9 cellular contexts compared by ENCODE assay signal in the genomic region with DNA sequence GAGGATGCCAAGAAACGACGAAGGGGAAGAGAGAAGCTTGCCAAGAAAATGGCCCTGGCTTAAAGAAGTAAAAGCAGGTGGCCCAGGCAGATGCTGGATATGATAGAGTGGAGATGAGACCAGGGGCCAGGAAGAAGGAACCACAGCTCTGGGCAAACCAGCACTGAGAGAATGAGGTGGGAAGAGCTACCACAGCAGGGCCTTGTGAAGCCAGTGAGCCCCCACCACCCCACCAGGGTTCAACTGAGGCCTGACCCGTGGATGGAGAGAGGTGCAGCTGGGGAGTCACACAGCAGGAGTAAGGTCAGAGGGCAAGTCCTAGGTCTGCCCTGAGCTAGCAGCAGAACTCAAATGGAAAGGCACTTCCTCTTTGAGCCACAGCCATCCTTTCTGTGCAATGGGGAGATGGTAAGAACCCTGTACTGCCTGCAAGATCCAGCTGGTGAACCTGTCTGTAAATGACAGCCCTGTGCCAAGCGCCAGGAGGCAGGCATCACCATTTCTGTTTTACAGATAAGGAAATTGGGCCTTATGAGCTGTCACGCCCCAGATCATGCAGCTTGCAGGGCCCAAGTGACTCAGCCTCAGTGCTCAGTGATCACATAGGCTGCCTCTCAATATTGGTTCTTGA. TPM values are rescaled to one million over a fixed set of nuclear protein-coding genes. Genes with fewer than 3 reads are reported as not detected.
DNase-seq lines count a peak whose midpoint lies in the region; ATAC-seq and TF ChIP-seq lines count a peak whose summit lies in the region.
"Had no signal": no experiment of that assay in that cellular context is flagged by ENCODE, and none has a peak within 500 bp of the region (broad histone marks: within the 10 kb centered on the region; RNA-seq: fewer than 3 reads in every experiment).

No MANE protein-coding gene starts in this region.

- TF ChIP-seq EP300 in suprapubic skin (IDR thresholded peaks at IDR 0.05), result no peak

- TF ChIP-seq POLR2A in suprapubic skin (IDR thresholded peaks at IDR 0.05), result no peak

- H3K27ac ChIP-seq in suprapubic skin (peak overlapping the region; percentile 45), endodermal cell (ENCODE audit: low read depth, low read length) (no peak overlapping the region)
- H3K27ac ChIP-seq: 22Rv1 had no signal

- WGBS in suprapubic skin, result 27% methylated on average over 3 of the region's 5 CpGs
- 85 to 92% methylated on average over 5 of the region's 5 CpGs for WGBS in endodermal cell (ENCODE audit: insufficient coverage in 1 of 2, insufficient read length in 1 of 2), 2 experiments

- H3K27me3 Mint-ChIP-seq in endodermal cell (ENCODE audit: insufficient read depth) (no peaks in the 10 kb centered on the region), MCF 10A (ENCODE audit: insufficient read depth, unreplicated experiment) (no peaks in the 10 kb centered on the region)

- H3K4me1 Mint-ChIP-seq in endodermal cell (peaks cover 22% of the 10 kb centered on the region), MCF 10A (ENCODE audit: insufficient read depth, unreplicated experiment) (peaks cover 18% of the 10 kb centered on the region)

- POLR2A ChIA-PET in MCF 10A (lab: Yijun Ruan, JAX), result interaction anchor here (0.8 to 2.6 kb wide), 3 partner anchors 9 to 53 kb away, joined by 3 to 9 read pairs (median 7); partner anchors contain the start of gene SH3BGRL3

- BruUV-seq in MCF 10A (replicated peaks; lab: Mats Ljungman, UMichigan), result no TSS peak

- TF ChIP-seq CTCF in suprapubic skin (IDR thresholded peaks at IDR 0.05), result no peak
- no peak for TF ChIP-seq CTCF in endodermal cell (conservative IDR thresholded peaks at IDR 0.05)
- TF ChIP-seq CTCF in MCF 10A (IDR thresholded peaks at IDR 0.05; ENCODE audit: unreplicated experiment), result no peak

- H3K9me3 ChIP-seq in suprapubic skin (no peaks in the 10 kb centered on the region), endodermal cell (ENCODE audit: control insufficient read depth, low read length) (no peaks in the 10 kb centered on the region)

- H3K36me3 Mint-ChIP-seq in endodermal cell (ENCODE audit: low read depth) (peaks cover 3% of the 10 kb centered on the region), MCF 10A (ENCODE audit: insufficient read depth, unreplicated experiment) (peaks cover 5% of the 10 kb centered on the region)

- CTCF ChIA-PET in MCF 10A (lab: Yijun Ruan, JAX), result interaction anchor here (0.6 to 1.7 kb wide), 5 partner anchors 13 to 129 kb away, joined by 3 to 5 read pairs (median 3); no protein-coding TSS in a partner anchor

- H3K36me3 ChIP-seq in suprapubic skin, result no peaks in the 10 kb centered on the region
- H3K36me3 ChIP-seq in endodermal cell (ENCODE audit: control insufficient read depth, insufficient read depth, low read length), result no peaks in the 10 kb centered on the region

- DNase-seq in DMS53 (lab: John Stamatoyannopoulos, UW) (peak; percentile 20), DMS53 treated with DMSO at 0.1 percent for 48 hours (lab: John Stamatoyannopoulos, UW; ENCODE audit: unreplicated experiment) (no peak), activated T-cell treated with anti-CD3 and anti-CD28 coated beads for 4 hours (peak; percentile 52), left colon (peak in 1 of 2 donors; percentile 47), suprapubic skin (ENCODE audit: low spot score in 2 of 2) (peak; percentile 60 to 75), endodermal cell (no peak), MCF 10A (ENCODE audit: unreplicated experiment) (no peak), NCI-H1105 (lab: John Stamatoyannopoulos, UW) (no peak)

- ATAC-seq in left colon, result peak; percentile 55

- no peak overlapping the region for H3K9ac ChIP-seq in endodermal cell (ENCODE audit: extremely low read depth, low read length, poor library complexity, severe bottlenecking)

- no peak overlapping the region for H3K4me3 Mint-ChIP-seq in endodermal cell
- H3K4me3 Mint-ChIP-seq in MCF 10A (ENCODE audit: unreplicated experiment), result no peak overlapping the region

- H3K27me3 ChIP-seq in suprapubic skin (no peaks in the 10 kb centered on the region), endodermal cell (ENCODE audit: control insufficient read depth, insufficient read depth, low read length, poor library complexity, severe bottlenecking) (no peaks in the 10 kb centered on the region)

- H3K4me1 ChIP-seq in suprapubic skin (peaks cover 78% of the 10 kb centered on the region), endodermal cell (ENCODE audit: control insufficient read depth, insufficient read depth, low read length) (no peaks in the 10 kb centered on the region)

- H3K4me3 ChIP-seq in suprapubic skin (no peak overlapping the region), endodermal cell (ENCODE audit: low read length) (no peak overlapping the region)

- H3K27ac Mint-ChIP-seq in endodermal cell (no peak overlapping the region), MCF 10A (ENCODE audit: low read depth, unreplicated experiment) (no peak overlapping the region)

- intact Hi-C loops in left colon (cut with DNase I, micrococcal nuclease), result no loop called here
- intact Hi-C loops in MCF 10A (cut with micrococcal nuclease), result no loop called here

- no peaks in the 10 kb centered on the region for H3K9me3 Mint-ChIP-seq in endodermal cell
- no peaks in the 10 kb centered on the region for H3K9me3 Mint-ChIP-seq in MCF 10A (ENCODE audit: unreplicated experiment)

RNA-seq across cellular contexts. Expression of gene SH3BGRL3, which starts 8.5 kb away (rescaled TPM):
- total RNA-seq in left colon (100 to 1,000 TPM; 401 to 409 TPM), suprapubic skin (100 to 1,000 TPM in 1 of 4 donors, 10 to 100 TPM in 3; 53.5 to 104 (median 92.8) TPM), endodermal cell (100 to 1,000 TPM; 119 to 132 TPM), MCF 10A (2022) (133 and 170 TPM in 2 replicates)
- polyA plus RNA-seq in endodermal cell (2013, experiment 1 of 2), result 187 TPM
- polyA plus RNA-seq in endodermal cell (2013, experiment 2 of 2), result 194 TPM

RNA-seq across cellular contexts. Expression of gene UBXN11, which starts 18.0 kb away (rescaled TPM):
- total RNA-seq in left colon (10 to 100 TPM in 1 of 2 donors, 1 to 10 TPM in 1; 10.0 to 13.4 TPM), suprapubic skin (10 to 100 TPM in 2 of 4 donors, 1 to 10 TPM in 2; 3.2 to 19.1 (median 9.1) TPM), endodermal cell (10 to 100 TPM; 24.3 to 30.3 TPM), MCF 10A (2022) (17.7 and 20.3 TPM in 2 replicates)
- 18.5 TPM for polyA plus RNA-seq in endodermal cell (2013, experiment 1 of 2)
- 19.1 TPM for polyA plus RNA-seq in endodermal cell (2013, experiment 2 of 2)

RNA-seq across cellular contexts. Expression of gene CD52, which starts 29.3 kb away (rescaled TPM):
- total RNA-seq in left colon (10 to 100 TPM in 1 of 2 donors, 1 to 10 TPM in 1; 5.7 to 12.9 TPM), suprapubic skin (10 to 100 TPM in 1 of 4 donors, 1 to 10 TPM in 3; 2.3 to 11.4 (median 9.9) TPM), endodermal cell (1 to 10 TPM; 3.7 to 4.4 TPM), MCF 10A (2022) (not detected in 2 replicates)
- polyA plus RNA-seq in endodermal cell (2013, experiment 1 of 2), result 0.82 TPM
- polyA plus RNA-seq in endodermal cell (2013, experiment 2 of 2), result not detected

RNA-seq across cellular contexts. Expression of gene CEP85, which starts 54.4 kb away (rescaled TPM):
- total RNA-seq in left colon (10 to 100 TPM; 11.4 to 16.7 TPM), suprapubic skin (10 to 100 TPM; 18.2 to 27.8 (median 18.7) TPM), endodermal cell (10 to 100 TPM; 25.6 to 43.6 TPM), MCF 10A (2022) (11.1 and 12.2 TPM in 2 replicates)
- 35.5 TPM for polyA plus RNA-seq in endodermal cell (2013, experiment 1 of 2)
- polyA plus RNA-seq in endodermal cell (2013, experiment 2 of 2), result 29.0 TPM

Comparison
In these comparisons a context has a peak if more than half of its experiments do, and no peak if none do; other contexts are left out.
1. DNase-seq: peak in DMS53 (single experiment), activated T-cell treated with anti-CD3 and anti-CD28 coated beads for 4 hours (single experiment) and suprapubic skin (2 of 2); none in DMS53 treated with DMSO at 0.1 percent for 48 hours (single experiment), endodermal cell (single experiment), MCF 10A (single experiment) and NCI-H1105 (single experiment).